ENCODE assay signal across 1 cellular context in the genomic region with DNA sequence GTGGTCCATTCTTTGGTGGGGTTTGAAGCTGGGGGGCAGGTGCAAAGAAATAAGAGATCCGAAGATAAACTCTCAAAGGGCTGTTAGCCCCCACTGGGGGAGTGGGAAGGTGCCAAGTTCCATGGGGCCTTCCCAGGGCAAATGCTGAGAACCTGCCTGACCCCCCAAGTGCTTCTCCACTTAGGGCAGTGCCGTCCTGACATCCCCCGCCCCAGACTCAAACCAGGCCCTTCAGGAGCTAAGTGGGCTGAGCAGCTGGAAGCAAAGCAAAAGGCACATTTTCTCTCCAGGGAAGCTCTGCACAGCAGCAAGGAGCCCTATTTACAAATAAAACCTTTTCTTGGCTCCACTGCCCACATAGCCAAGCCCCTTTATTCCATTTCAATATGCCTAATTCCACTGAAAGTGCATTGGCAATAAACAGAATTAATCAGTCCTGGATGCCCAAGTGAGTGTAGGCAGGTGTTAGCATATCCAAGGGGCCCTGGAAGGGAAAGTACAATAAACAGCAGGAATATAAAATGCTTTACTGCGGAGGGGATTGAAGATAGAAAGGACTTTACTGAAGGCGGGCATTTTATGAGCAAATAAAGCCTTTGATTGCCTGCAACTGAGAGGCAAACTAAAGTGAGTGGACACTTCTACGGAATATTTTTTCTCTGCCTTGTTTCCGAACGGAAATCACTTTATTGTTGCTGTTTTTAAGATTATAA.
A peak's percentile ranks its signal among the peaks of the same experiment; 100 is the strongest.
TF ChIP-seq lines count a peak whose summit lies in the region.

No MANE protein-coding gene starts in this region.

TF ChIP-seq in HEK293, 187 proteins besides CTCF, POLR2A, EP300 and RAD21 (continued from another document):
- TF ChIP-seq, protein P1, sequence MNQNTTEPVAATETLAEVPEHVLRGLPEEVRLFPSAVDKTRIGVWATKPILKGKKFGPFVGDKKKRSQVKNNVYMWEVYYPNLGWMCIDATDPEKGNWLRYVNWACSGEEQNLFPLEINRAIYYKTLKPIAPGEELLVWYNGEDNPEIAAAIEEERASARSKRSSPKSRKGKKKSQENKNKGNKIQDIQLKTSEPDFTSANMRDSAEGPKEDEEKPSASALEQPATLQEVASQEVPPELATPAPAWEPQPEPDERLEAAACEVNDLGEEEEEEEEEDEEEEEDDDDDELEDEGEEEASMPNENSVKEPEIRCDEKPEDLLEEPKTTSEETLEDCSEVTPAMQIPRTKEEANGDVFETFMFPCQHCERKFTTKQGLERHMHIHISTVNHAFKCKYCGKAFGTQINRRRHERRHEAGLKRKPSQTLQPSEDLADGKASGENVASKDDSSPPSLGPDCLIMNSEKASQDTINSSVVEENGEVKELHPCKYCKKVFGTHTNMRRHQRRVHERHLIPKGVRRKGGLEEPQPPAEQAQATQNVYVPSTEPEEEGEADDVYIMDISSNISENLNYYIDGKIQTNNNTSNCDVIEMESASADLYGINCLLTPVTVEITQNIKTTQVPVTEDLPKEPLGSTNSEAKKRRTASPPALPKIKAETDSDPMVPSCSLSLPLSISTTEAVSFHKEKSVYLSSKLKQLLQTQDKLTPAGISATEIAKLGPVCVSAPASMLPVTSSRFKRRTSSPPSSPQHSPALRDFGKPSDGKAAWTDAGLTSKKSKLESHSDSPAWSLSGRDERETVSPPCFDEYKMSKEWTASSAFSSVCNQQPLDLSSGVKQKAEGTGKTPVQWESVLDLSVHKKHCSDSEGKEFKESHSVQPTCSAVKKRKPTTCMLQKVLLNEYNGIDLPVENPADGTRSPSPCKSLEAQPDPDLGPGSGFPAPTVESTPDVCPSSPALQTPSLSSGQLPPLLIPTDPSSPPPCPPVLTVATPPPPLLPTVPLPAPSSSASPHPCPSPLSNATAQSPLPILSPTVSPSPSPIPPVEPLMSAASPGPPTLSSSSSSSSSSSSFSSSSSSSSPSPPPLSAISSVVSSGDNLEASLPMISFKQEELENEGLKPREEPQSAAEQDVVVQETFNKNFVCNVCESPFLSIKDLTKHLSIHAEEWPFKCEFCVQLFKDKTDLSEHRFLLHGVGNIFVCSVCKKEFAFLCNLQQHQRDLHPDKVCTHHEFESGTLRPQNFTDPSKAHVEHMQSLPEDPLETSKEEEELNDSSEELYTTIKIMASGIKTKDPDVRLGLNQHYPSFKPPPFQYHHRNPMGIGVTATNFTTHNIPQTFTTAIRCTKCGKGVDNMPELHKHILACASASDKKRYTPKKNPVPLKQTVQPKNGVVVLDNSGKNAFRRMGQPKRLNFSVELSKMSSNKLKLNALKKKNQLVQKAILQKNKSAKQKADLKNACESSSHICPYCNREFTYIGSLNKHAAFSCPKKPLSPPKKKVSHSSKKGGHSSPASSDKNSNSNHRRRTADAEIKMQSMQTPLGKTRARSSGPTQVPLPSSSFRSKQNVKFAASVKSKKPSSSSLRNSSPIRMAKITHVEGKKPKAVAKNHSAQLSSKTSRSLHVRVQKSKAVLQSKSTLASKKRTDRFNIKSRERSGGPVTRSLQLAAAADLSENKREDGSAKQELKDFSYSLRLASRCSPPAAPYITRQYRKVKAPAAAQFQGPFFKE (tag by site-specific recombination; IDR thresholded peaks at IDR 0.05; ENCODE audit: borderline replicate concordance), result no peak
- TF ChIP-seq SP3 (tag by site-specific recombination; IDR thresholded peaks at IDR 0.05), result no peak
- TF ChIP-seq ZNF48 (tag by site-specific recombination; IDR thresholded peaks at IDR 0.05), result no peak
- TF ChIP-seq, protein P2, sequence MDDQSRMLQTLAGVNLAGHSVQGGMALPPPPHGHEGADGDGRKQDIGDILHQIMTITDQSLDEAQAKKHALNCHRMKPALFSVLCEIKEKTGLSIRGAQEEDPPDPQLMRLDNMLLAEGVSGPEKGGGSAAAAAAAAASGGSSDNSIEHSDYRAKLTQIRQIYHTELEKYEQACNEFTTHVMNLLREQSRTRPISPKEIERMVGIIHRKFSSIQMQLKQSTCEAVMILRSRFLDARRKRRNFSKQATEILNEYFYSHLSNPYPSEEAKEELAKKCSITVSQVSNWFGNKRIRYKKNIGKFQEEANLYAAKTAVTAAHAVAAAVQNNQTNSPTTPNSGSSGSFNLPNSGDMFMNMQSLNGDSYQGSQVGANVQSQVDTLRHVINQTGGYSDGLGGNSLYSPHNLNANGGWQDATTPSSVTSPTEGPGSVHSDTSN (CRISPR knock-in tag; IDR thresholded peaks at IDR 0.05), result no peak
- TF ChIP-seq ZNF174 (tag by site-specific recombination; IDR thresholded peaks at IDR 0.05), result no peak
- no peak for TF ChIP-seq ZNF169 (tag by site-specific recombination; IDR thresholded peaks at IDR 0.05)
- 0 out of 2 replicates have a peak, but pooled peaks have one; percentile 13 for TF ChIP-seq ZBTB8A (tag by site-specific recombination; IDR thresholded peaks at IDR 0.05)
- TF ChIP-seq ZNF24 (tag by site-specific recombination; IDR thresholded peaks at IDR 0.05), result no peak
- TF ChIP-seq ZFP37 (tag by site-specific recombination; IDR thresholded peaks at IDR 0.05), result no peak
- TF ChIP-seq ZNF621 (tag by site-specific recombination; IDR thresholded peaks at IDR 0.05), result no peak
- peak; percentile 70 for TF ChIP-seq ZFHX2 (tag by site-specific recombination; conservative IDR thresholded peaks at IDR 0.05)
- TF ChIP-seq, protein P3, sequence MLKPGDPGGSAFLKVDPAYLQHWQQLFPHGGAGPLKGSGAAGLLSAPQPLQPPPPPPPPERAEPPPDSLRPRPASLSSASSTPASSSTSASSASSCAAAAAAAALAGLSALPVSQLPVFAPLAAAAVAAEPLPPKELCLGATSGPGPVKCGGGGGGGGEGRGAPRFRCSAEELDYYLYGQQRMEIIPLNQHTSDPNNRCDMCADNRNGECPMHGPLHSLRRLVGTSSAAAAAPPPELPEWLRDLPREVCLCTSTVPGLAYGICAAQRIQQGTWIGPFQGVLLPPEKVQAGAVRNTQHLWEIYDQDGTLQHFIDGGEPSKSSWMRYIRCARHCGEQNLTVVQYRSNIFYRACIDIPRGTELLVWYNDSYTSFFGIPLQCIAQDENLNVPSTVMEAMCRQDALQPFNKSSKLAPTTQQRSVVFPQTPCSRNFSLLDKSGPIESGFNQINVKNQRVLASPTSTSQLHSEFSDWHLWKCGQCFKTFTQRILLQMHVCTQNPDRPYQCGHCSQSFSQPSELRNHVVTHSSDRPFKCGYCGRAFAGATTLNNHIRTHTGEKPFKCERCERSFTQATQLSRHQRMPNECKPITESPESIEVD (tag by site-specific recombination; IDR thresholded peaks at IDR 0.05), result peak; percentile 34; the same call in 1 of the 2 replicates
- TF ChIP-seq GLIS1 (tag by site-specific recombination; IDR thresholded peaks at IDR 0.05), result peak; percentile 55
- TF ChIP-seq, protein P4, sequence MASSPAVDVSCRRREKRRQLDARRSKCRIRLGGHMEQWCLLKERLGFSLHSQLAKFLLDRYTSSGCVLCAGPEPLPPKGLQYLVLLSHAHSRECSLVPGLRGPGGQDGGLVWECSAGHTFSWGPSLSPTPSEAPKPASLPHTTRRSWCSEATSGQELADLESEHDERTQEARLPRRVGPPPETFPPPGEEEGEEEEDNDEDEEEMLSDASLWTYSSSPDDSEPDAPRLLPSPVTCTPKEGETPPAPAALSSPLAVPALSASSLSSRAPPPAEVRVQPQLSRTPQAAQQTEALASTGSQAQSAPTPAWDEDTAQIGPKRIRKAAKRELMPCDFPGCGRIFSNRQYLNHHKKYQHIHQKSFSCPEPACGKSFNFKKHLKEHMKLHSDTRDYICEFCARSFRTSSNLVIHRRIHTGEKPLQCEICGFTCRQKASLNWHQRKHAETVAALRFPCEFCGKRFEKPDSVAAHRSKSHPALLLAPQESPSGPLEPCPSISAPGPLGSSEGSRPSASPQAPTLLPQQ (tag by site-specific recombination; IDR thresholded peaks at IDR 0.05), result no peak
- TF ChIP-seq ZNF266 (tag by site-specific recombination; IDR thresholded peaks at IDR 0.05; ENCODE audit: low read depth), result no peak
- no peak for TF ChIP-seq ZNF23 (tag by site-specific recombination; IDR thresholded peaks at IDR 0.05; ENCODE audit: borderline replicate concordance)
- peak; percentile 18; the same call in 1 of the 2 replicates for TF ChIP-seq EGR2 (tag by site-specific recombination; IDR thresholded peaks at IDR 0.05; ENCODE audit: low read depth)
